8 cellular contexts compared by ENCODE assay signal in genomic region chr14:95314609-95315008, GRCh38.
DNase-seq lines count a peak whose midpoint lies in the region; ATAC-seq and TF ChIP-seq lines count a peak whose summit lies in the region.

No MANE protein-coding gene starts in this region.

- TF ChIP-seq CTCF in NB4 (IDR thresholded peaks at IDR 0.05; ENCODE audit: low read depth, low read length) (no peak), epithelial cell of esophagus (IDR thresholded peaks at IDR 0.05; ENCODE audit: insufficient read depth, low read depth, low read length, missing control alignments) (no peak)

- TF ChIP-seq POLR2A in NB4 (IDR thresholded peaks at IDR 0.05; ENCODE audit: extremely low read depth, insufficient read length) = no peak

- H3K4me3 ChIP-seq in NB4 (ENCODE audit: low read depth, low read length) (no peak overlapping the region), epithelial cell of esophagus (ENCODE audit: low read length) (no peak overlapping the region)

- DNase-seq in ELR (ENCODE audit: low read depth) (peak; percentile 68), NB4 (ENCODE audit: low read depth) (peak; percentile 55), epithelial cell of esophagus (ENCODE audit: low read depth) (peak; percentile 88), NCI-H1092 treated with DMSO at 0.1 percent for 48 hours (lab: John Stamatoyannopoulos, UW) (no peak), NCI-H2196 treated with DMSO at 0.1 percent for 48 hours (lab: John Stamatoyannopoulos, UW; ENCODE audit: unreplicated experiment) (no peak), NCI-H82 (lab: John Stamatoyannopoulos, UW) (no peak)
- peak; percentile 36 for DNase-seq in stimulated activated CD4-positive, alpha-beta T cell treated with anti-CD3 and anti-CD28 coated beads, Interleukin-4, amount 100 ng/mL, for 24 hours

- peak; percentile 41 for ATAC-seq in GM21515 (IDR thresholded peaks at IDR 0.05; ENCODE audit: unreplicated experiment)

Comparison
In these comparisons a context has a peak if more than half of its experiments do, and no peak if none do; other contexts are left out.
1. DNase-seq: peak in ELR (single experiment), NB4 (single experiment), epithelial cell of esophagus (single experiment) and stimulated activated CD4-positive, alpha-beta T cell treated with anti-CD3 and anti-CD28 coated beads, Interleukin-4, amount 100 ng/mL, for 24 hours (single experiment); none in NCI-H1092 treated with DMSO at 0.1 percent for 48 hours (single experiment), NCI-H2196 treated with DMSO at 0.1 percent for 48 hours (single experiment) and NCI-H82 (single experiment).